Comparison of ENCODE assay signal across 23 cellular contexts in genomic region chr14:59303216-59303615, GRCh38.
DNase-seq lines count a peak whose midpoint lies in the region; ATAC-seq, FAIRE-seq and TF ChIP-seq lines count a peak whose summit lies in the region.
"Had no signal": no experiment of that assay in that cellular context is flagged by ENCODE, and none has a peak within 500 bp of the region (broad histone marks: within the 10 kb centered on the region; RNA-seq: fewer than 3 reads in every experiment).

No MANE protein-coding gene starts in this region.

- CTCF ChIA-PET in CD4-positive, alpha-beta memory T cell (lab: Charles Lee; ENCODE audit: partially characterized antibody): no interaction called here

- H3K36me3 ChIP-seq in adipocyte (ENCODE audit: control insufficient read depth, insufficient read depth, low read length, severe bottlenecking) (no peaks in the 10 kb centered on the region), keratinocyte (ENCODE audit: control insufficient read depth in 2 of 2, extremely low read depth in 1 of 2, insufficient read depth in 2 of 2, low read length in 2 of 2) (no peaks in the 10 kb centered on the region)
- no peaks in the 10 kb centered on the region for H3K36me3 ChIP-seq in CD4-positive, alpha-beta memory T cell (ENCODE audit: insufficient read depth, low read length)
- H3K36me3 ChIP-seq: prostate gland had no signal

- no peak overlapping the region for H3K4me3 ChIP-seq in adipocyte (ENCODE audit: low read length)
- no peak overlapping the region for H3K4me3 ChIP-seq in keratinocyte (ENCODE audit: control insufficient read depth in 2 of 3, extremely low read depth in 1 of 3, insufficient read depth in 2 of 3, low read depth in 1 of 3, low read length in 3 of 3)
- H3K4me3 ChIP-seq in CD4-positive, alpha-beta memory T cell (ENCODE audit: low read length in 2 of 2): no peak overlapping the region
- H3K4me3 ChIP-seq: prostate gland had no signal

- peaks cover 0 to 4% of the 10 kb centered on the region in 2 donors for H3K36me3 Mint-ChIP-seq in CD4-positive, alpha-beta memory T cell
- H3K36me3 Mint-ChIP-seq: CD8-positive, alpha-beta T cell; natural killer cell had no signal

- intact Hi-C loops in CD4-positive, alpha-beta memory T cell (cut with micrococcal nuclease): no loop called here

- peak; percentile 27 for DNase-seq in AG20443 (ENCODE audit: low spot score)
- peak; percentile 33 for DNase-seq in adipocyte (ENCODE audit: low read depth)
- DNase-seq in keratinocyte (ENCODE audit: low read depth, low spot score): peak; percentile 48
- DNase-seq in stimulated activated CD4-positive, alpha-beta T cell treated with anti-CD3 and anti-CD28 coated beads, Interleukin-4, amount 100 ng/mL, for 24 hours: no peak
- DNase-seq in NOMO-1 treated with DMSO at 0.1 percent for 48 hours (lab: John Stamatoyannopoulos, UW; ENCODE audit: unreplicated experiment): no peak
- no peak for DNase-seq in CD4-positive, alpha-beta memory T cell
- DNase-seq: activated CD4-positive, alpha-beta T cell treated with anti-CD3 and anti-CD28 coated beads, Interleukin-2, amount 10 ng/mL, durations not matched to agents 24 days and 14 days; activated naive CD4-positive, alpha-beta T cell treated with Interleukin-2 at 50 U/mL for 16 hours; activated T-cell treated with anti-CD3 and anti-CD28 coated beads for 4 hours; CD8-positive, alpha-beta T cell; cortex of kidney; DMS79 treated with DMSO at 0.1 percent for 48 hours; glutamatergic neuron; IMR-90; natural killer cell; NCI-H1930; NCI-H446 treated with DMSO at 0.1 percent for 48 hours; SIG-M5; stimulated activated naive CD4-positive, alpha-beta T cell treated with Interleukin-2 at 50 U/mL for 16 hours had no signal

- no peak overlapping the region for H2AFZ ChIP-seq in keratinocyte (ENCODE audit: control insufficient read depth, low read length)

- FAIRE-seq in keratinocyte (lab: Jason Lieb, UNC): peak; percentile 94

- H3K4me2 ChIP-seq in keratinocyte (ENCODE audit: control insufficient read depth, extremely low read depth, insufficient read depth, low read depth, low read length): peak overlapping the region; percentile 7

- H3K4me1 ChIP-seq in adipocyte (ENCODE audit: control insufficient read depth, insufficient read depth, low read length) (peaks cover 19% of the 10 kb centered on the region), keratinocyte (ENCODE audit: control insufficient read depth, extremely low read depth, insufficient read depth, low read length) (peaks cover 41% of the 10 kb centered on the region)
- peaks cover 9% of the 10 kb centered on the region for H3K4me1 ChIP-seq in CD4-positive, alpha-beta memory T cell (ENCODE audit: insufficient read depth, low read length)
- H3K4me1 ChIP-seq: prostate gland had no signal

- H3K27me3 Mint-ChIP-seq in CD4-positive, alpha-beta memory T cell: no peaks in the 10 kb centered on the region
- H3K27me3 Mint-ChIP-seq: activated CD4-positive, alpha-beta T cell treated with anti-CD3 and anti-CD28 coated beads, Interleukin-2, amount 10 ng/mL, durations not matched to agents 24 days and 14 days; brain had no signal

- TF ChIP-seq CTCF in keratinocyte (optimal IDR thresholded peaks at IDR 0.05 in 1 of 3, IDR thresholded peaks at IDR 0.05 in 1 of 3, conservative IDR thresholded peaks at IDR 0.05 in 1 of 3; ENCODE audit: extremely low read depth in 1 of 3, insufficient read depth in 2 of 3, low read length in 3 of 3): no peak

- dilution Hi-C loops in keratinocyte (cut with MboI; ENCODE audit: extremely low pct_ligation_motif_present, low sequenced_read_pairs): no loop called here

- no peaks in the 10 kb centered on the region for H3K9me1 ChIP-seq in keratinocyte (ENCODE audit: control insufficient read depth, extremely low read depth, insufficient read depth, low read length)

- H3K27me3 ChIP-seq in adipocyte (replicated peaks; ENCODE audit: control insufficient read depth, insufficient read depth, low read length): no peaks in the 10 kb centered on the region
- no peaks in the 10 kb centered on the region for H3K27me3 ChIP-seq in keratinocyte (ENCODE audit: control insufficient read depth, extremely low read depth, insufficient read depth, low read length)
- H3K27me3 ChIP-seq in CD4-positive, alpha-beta memory T cell (ENCODE audit: insufficient read depth, low read length): no peaks in the 10 kb centered on the region

- H3K9me3 ChIP-seq in adipocyte (ENCODE audit: control insufficient read depth, low read length) (peaks cover 7% of the 10 kb centered on the region), keratinocyte (ENCODE audit: control insufficient read depth, low read depth, low read length) (no peaks in the 10 kb centered on the region)
- H3K9me3 ChIP-seq in CD4-positive, alpha-beta memory T cell (ENCODE audit: control insufficient read depth in 1 of 2, low read length in 2 of 2): no peaks in the 10 kb centered on the region
- H3K9me3 ChIP-seq: prostate gland had no signal

- H3K79me2 ChIP-seq in keratinocyte (ENCODE audit: control insufficient read depth, insufficient read depth, low read length): peaks cover 7% of the 10 kb centered on the region

- H3K4me1 Mint-ChIP-seq in CD4-positive, alpha-beta memory T cell: peaks cover 11 to 23% (median 15%) of the 10 kb centered on the region in 4 donors

- H4K20me1 ChIP-seq in keratinocyte (ENCODE audit: control insufficient read depth, extremely low read depth, insufficient read depth, low read length): no peaks in the 10 kb centered on the region

- no peak overlapping the region for H3K27ac Mint-ChIP-seq in CD4-positive, alpha-beta memory T cell
- H3K27ac Mint-ChIP-seq: activated CD4-positive, alpha-beta T cell treated with anti-CD3 and anti-CD28 coated beads, Interleukin-2, amount 10 ng/mL, durations not matched to agents 24 days and 14 days; brain; CD8-positive, alpha-beta T cell; natural killer cell had no signal

- POLR2A ChIA-PET in CD4-positive, alpha-beta memory T cell (lab: Charles Lee; ENCODE audit: partially characterized antibody): no interaction called here

- ATAC-seq in HG03354 (IDR thresholded peaks at IDR 0.05; ENCODE audit: poor library complexity, severe bottlenecking, unreplicated experiment): peak; percentile 38
- no peak for ATAC-seq in GM18870 (IDR thresholded peaks at IDR 0.05; ENCODE audit: unreplicated experiment)
- ATAC-seq: CD8-positive, alpha-beta T cell; natural killer cell had no signal

- H3K4me3 Mint-ChIP-seq in CD4-positive, alpha-beta memory T cell: no peak overlapping the region
- H3K4me3 Mint-ChIP-seq: activated CD4-positive, alpha-beta T cell treated with anti-CD3 and anti-CD28 coated beads, Interleukin-2, amount 10 ng/mL, durations not matched to agents 24 days and 14 days; brain; CD8-positive, alpha-beta T cell; natural killer cell had no signal

- H3K9ac ChIP-seq in adipocyte (ENCODE audit: low read length) (no peak overlapping the region), keratinocyte (ENCODE audit: control insufficient read depth, extremely low read depth, insufficient read depth, low read length) (peak overlapping the region; percentile 23)

- H3K9me3 Mint-ChIP-seq in CD4-positive, alpha-beta memory T cell: no peaks in the 10 kb centered on the region
- H3K9me3 Mint-ChIP-seq: activated CD4-positive, alpha-beta T cell treated with anti-CD3 and anti-CD28 coated beads, Interleukin-2, amount 10 ng/mL, durations not matched to agents 24 days and 14 days; brain; CD8-positive, alpha-beta T cell; natural killer cell had no signal

- H3K27ac ChIP-seq in keratinocyte (ENCODE audit: control insufficient read depth, insufficient read depth, low read length): peak overlapping the region; percentile 62
- no peak overlapping the region for H3K27ac ChIP-seq in CD4-positive, alpha-beta memory T cell (ENCODE audit: low read depth, low read length)
- H3K27ac ChIP-seq: prostate gland had no signal

Comparison
In these comparisons a context has a peak if more than half of its experiments do, and no peak if none do; other contexts are left out.
1. DNase-seq: peak in AG20443 (single experiment), adipocyte (single experiment) and keratinocyte (single experiment); none in stimulated activated CD4-positive, alpha-beta T cell treated with anti-CD3 and anti-CD28 coated beads, Interleukin-4, amount 100 ng/mL, for 24 hours (single experiment), NOMO-1 treated with DMSO at 0.1 percent for 48 hours (single experiment) and CD4-positive, alpha-beta memory T cell (0 of 5).